In the genomic region with DNA sequence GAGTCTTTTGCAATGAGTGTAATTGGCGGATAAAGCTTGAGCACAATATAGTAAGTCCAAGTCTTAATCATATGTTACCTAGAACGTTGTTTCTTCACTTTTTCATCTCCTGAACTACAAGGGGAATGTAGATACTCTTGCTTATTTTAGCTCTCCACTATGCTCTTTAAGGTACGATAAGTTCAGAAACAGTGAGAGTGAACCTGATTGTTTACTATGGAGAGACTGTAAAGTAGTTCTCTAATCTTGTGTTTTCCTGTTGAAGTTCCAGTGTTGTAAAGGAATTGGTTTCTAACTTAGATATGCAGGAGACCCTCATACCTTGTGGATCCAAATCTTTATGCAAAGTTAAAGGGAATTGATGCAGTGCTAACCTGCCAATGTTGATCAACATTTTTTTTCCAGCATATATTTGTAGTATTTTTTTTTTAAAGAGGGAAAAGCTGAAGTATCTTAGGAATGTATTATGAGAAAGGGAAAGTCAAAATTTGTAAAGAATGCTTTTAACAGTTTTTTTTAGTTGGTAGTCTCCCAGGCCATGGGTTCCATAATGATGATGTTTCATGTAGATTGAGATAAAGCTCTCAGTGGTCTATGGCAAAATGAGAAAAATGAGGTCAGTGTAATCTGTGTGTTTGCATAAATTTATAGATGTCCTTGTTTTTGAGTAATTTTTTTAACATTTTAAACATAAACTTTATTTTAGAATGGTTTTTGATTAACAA, we compare ENCODE assay signal across 18 cellular contexts. TPM values are rescaled to one million over a fixed set of nuclear protein-coding genes. Genes with fewer than 3 reads are reported as not detected.
DNase-seq lines count a peak whose midpoint lies in the region; ATAC-seq, FAIRE-seq and TF ChIP-seq lines count a peak whose summit lies in the region.
"Had no signal": no experiment of that assay in that cellular context is flagged by ENCODE, and none has a peak within 500 bp of the region (broad histone marks: within the 10 kb centered on the region; RNA-seq: fewer than 3 reads in every experiment).

No MANE protein-coding gene starts in this region.

- SMC1A ChIA-PET in GM12878 (lab: Charles Lee; ENCODE audit: uncharacterized antibody, unreplicated experiment), result interaction anchor here (0.7 to 2.6 kb wide), 8 partner anchors 12 to 92 kb away, joined by 3 to 6 read pairs (median 4); no protein-coding TSS in a partner anchor

- no peak for TF ChIP-seq EP300 in GM12878 (IDR thresholded peaks at IDR 0.05; ENCODE audit: borderline replicate concordance in 1 of 2, control insufficient read depth in 1 of 2, low read depth in 2 of 2, low read length in 2 of 2)

- intact Hi-C loops in GM12878 (cut with micrococcal nuclease; ENCODE audit: unreplicated experiment), result no loop called here

- POLR2A ChIA-PET in GM12878 (lab: Charles Lee), result interaction anchor here (0.6 to 1.4 kb wide), 3 partner anchors 13 to 1498 kb away, joined by 3 read pairs; no protein-coding TSS in a partner anchor

- RAD21 ChIA-PET in GM12878 (lab: Charles Lee; ENCODE audit: unreplicated experiment), result interaction anchor here (0.8 to 2.4 kb wide), 4 partner anchors 11 to 93 kb away, joined by 3 to 7 read pairs (median 4); no protein-coding TSS in a partner anchor

- in situ Hi-C loops in GM12878 (cut with MboI), result no loop called here

- H3K27me3 ChIP-seq in GM12878 (replicated peaks in 1 of 2; ENCODE audit: control insufficient read depth in 2 of 2, insufficient read depth in 2 of 2, low read length in 1 of 2), result no peaks in the 10 kb centered on the region
- no peaks in the 10 kb centered on the region for H3K27me3 ChIP-seq in neutrophil

- 65% methylated on average over 3 of the region's 3 CpGs for WGBS in GM12878 (ENCODE audit: insufficient coverage, insufficient replicate concordance, low lambda C conversion rate, missing lambda C conversion rate)

- BruUV-seq in GM12878 (replicated peaks; lab: Mats Ljungman, UMichigan), result no TSS peak

- FAIRE-seq in H54 (lab: Jason Lieb, UNC) (peak; percentile 83), GM12878 (lab: Jason Lieb, UNC) (peak; percentile 47)
- FAIRE-seq: G401.6, GM12891, GM18507 had no signal

- no peak overlapping the region for H2AFZ ChIP-seq in GM12878 (ENCODE audit: control insufficient read depth, low read depth, low read length)

- H3K4me2 ChIP-seq in GM12878 (ENCODE audit: control insufficient read depth, insufficient read depth), result no peak overlapping the region

- no peaks in the 10 kb centered on the region; the same call in 2 of the 3 replicates for H3K9me3 ChIP-seq in GM12878 (replicated peaks; ENCODE audit: control insufficient read depth, insufficient read depth, low read length)
- no peaks in the 10 kb centered on the region for H3K9me3 ChIP-seq in neutrophil

- TF ChIP-seq CTCF in GM12878 (IDR thresholded peaks at IDR 0.05 in 2 of 3, conservative IDR thresholded peaks at IDR 0.05 in 1 of 3; ENCODE audit: control insufficient read depth in 2 of 3, extremely low read depth in 1 of 3, insufficient read depth in 1 of 3, low read depth in 3 of 3, low read length in 3 of 3), result no peak
- no peak for TF ChIP-seq CTCF in neutrophil (IDR thresholded peaks at IDR 0.05)
- no peak for TF ChIP-seq CTCF in coronary artery (IDR thresholded peaks at IDR 0.05)

- ATAC-seq in GM12878, result no peak
- ATAC-seq in esophagus mucosa, result no peak

- peaks cover 0 to 5% of the 10 kb centered on the region in 2 experiments; a peak in 1 of 4 replicates for H3K36me3 ChIP-seq in GM12878 (ENCODE audit: control insufficient read depth in 2 of 2, insufficient read depth in 2 of 2, low read length in 1 of 2)
- H3K36me3 ChIP-seq in neutrophil, result no peaks in the 10 kb centered on the region

- H3K4me3 ChIP-seq in GM12878, result no peak overlapping the region
- no peak overlapping the region for H3K4me3 ChIP-seq in neutrophil (ENCODE audit: low read depth in 1 of 2, low read length in 1 of 2)
- no peak overlapping the region for H3K4me3 ChIP-seq in coronary artery

- no peak for TF ChIP-seq RAD21 in GM12878 (IDR thresholded peaks at IDR 0.05; ENCODE audit: insufficient read depth, low read depth, low read length)

- no peaks in the 10 kb centered on the region for H3K4me1 ChIP-seq in GM12878 (ENCODE audit: control insufficient read depth, insufficient read depth, low read length)
- peaks cover 17 to 21% of the 10 kb centered on the region in 2 experiments for H3K4me1 ChIP-seq in neutrophil (ENCODE audit: control insufficient read depth in 1 of 2, insufficient read depth in 1 of 2, low read depth in 1 of 2, low read length in 1 of 2)

- TF ChIP-seq POLR2A in H54 (IDR thresholded peaks at IDR 0.05; ENCODE audit: low read depth, low read length), result no peak
- no peak for TF ChIP-seq POLR2A in GM12878 (IDR thresholded peaks at IDR 0.05; ENCODE audit: low read depth, low read length)
- TF ChIP-seq POLR2A in erythroblast (IDR thresholded peaks at IDR 0.05; ENCODE audit: low read length), result no peak

- peak; percentile 58 for DNase-seq in EH (ENCODE audit: low read depth)
- DNase-seq in H54 (ENCODE audit: insufficient read length, low spot score), result no peak
- DNase-seq in GM12878 (ENCODE audit: low read depth, low spot score), result no peak
- DNase-seq in erythroblast (lab: John Stamatoyannopoulos, UW), result no peak
- DNase-seq in coronary artery (ENCODE audit: low spot score), result no peak
- DNase-seq: AML-193, DMS79, GOT3, Kasumi-1, NCI-H187, NCI-H446, NCI-H69, SHP77 treated with DMSO at 0.1 percent for 48 hours had no signal

- H3K27ac ChIP-seq in GM12878 (ENCODE audit: control insufficient read depth, insufficient read depth), result no peak overlapping the region
- H3K27ac ChIP-seq in neutrophil, result peak overlapping the region; percentile 18
- no peak overlapping the region for H3K27ac ChIP-seq in coronary artery

- CTCF ChIA-PET in GM12878 (lab: Yijun Ruan, JAX), result interaction anchor here (1.2 to 2.4 kb wide), 3 partner anchors 8 to 92 kb away, joined by 3 to 12 read pairs (median 5); no protein-coding TSS in a partner anchor

- no peak overlapping the region for H3K9ac ChIP-seq in GM12878 (ENCODE audit: control insufficient read depth, insufficient read depth, low read length)

- H4K20me1 ChIP-seq in GM12878 (ENCODE audit: control insufficient read depth, insufficient read depth), result no peaks in the 10 kb centered on the region

- H3K79me2 ChIP-seq in GM12878 (ENCODE audit: control insufficient read depth, insufficient read depth, low read length), result peaks cover 87% of the 10 kb centered on the region

TF ChIP-seq in GM12878, 131 proteins besides CTCF, POLR2A, EP300 and RAD21:
- TF ChIP-seq NR2F1 (conservative IDR thresholded peaks at IDR 0.05) (no peak), HDGF (IDR thresholded peaks at IDR 0.05) (no peak), NBN (IDR thresholded peaks at IDR 0.05) (no peak), EED (IDR thresholded peaks at IDR 0.05; ENCODE audit: low read depth) (no peak), SUPT20H (IDR thresholded peaks at IDR 0.05; ENCODE audit: borderline replicate concordance, control insufficient read depth, low read depth, low read length) (no peak), SMARCA5 (IDR thresholded peaks at IDR 0.05) (no peak), TAF1 (IDR thresholded peaks at IDR 0.05; ENCODE audit: borderline replicate concordance, low read depth, low read length) (no peak), RB1 (IDR thresholded peaks at IDR 0.05; ENCODE audit: borderline replicate concordance) (no peak), YBX1 (IDR thresholded peaks at IDR 0.05) (no peak), RELA (IDR thresholded peaks at IDR 0.05; ENCODE audit: borderline replicate concordance, partially characterized antibody) (no peak), DPF2 (IDR thresholded peaks at IDR 0.05) (no peak), RUNX3 (IDR thresholded peaks at IDR 0.05; ENCODE audit: low read length) (no peak)
- TF ChIP-seq, protein P1, sequence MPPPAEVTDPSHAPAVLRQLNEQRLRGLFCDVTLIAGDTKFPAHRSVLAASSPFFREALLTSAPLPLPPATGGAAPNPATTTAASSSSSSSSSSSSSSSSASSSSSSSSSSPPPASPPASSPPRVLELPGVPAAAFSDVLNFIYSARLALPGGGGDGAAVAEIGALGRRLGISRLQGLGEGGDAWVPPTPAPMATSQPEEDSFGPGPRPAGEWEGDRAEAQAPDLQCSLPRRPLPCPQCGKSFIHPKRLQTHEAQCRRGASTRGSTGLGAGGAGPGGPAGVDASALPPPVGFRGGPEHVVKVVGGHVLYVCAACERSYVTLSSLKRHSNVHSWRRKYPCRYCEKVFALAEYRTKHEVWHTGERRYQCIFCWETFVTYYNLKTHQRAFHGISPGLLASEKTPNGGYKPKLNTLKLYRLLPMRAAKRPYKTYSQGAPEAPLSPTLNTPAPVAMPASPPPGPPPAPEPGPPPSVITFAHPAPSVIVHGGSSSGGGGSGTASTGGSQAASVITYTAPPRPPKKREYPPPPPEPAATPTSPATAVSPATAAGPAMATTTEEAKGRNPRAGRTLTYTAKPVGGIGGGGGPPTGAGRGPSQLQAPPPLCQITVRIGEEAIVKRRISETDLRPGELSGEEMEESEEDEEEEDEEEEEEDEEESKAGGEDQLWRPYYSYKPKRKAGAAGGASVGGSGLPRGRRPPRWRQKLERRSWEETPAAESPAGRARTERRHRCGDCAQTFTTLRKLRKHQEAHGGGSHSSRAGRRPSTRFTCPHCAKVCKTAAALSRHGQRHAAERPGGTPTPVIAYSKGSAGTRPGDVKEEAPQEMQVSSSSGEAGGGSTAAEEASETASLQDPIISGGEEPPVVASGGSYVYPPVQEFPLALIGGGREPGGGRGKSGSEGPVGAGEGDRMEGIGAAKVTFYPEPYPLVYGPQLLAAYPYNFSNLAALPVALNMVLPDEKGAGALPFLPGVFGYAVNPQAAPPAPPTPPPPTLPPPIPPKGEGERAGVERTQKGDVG (CRISPR knock-in tag; IDR thresholded peaks at IDR 0.05), result no peak

RNA-seq across cellular contexts. Expression of a gene that starts 14.9 kb away (rescaled TPM):
- total RNA-seq in GM12878 (2013; cell fraction: nucleolus; rRNA removed), result 180 and 186 TPM in 2 replicates
- 52.9 and 64.5 TPM in 2 replicates for total RNA-seq in GM12878 (2014; rRNA removed)
- 62.0 and 62.6 TPM in 2 replicates for total RNA-seq in GM12878 (2014; rRNA removed; fragmentation: Illumina TruSeq; extraction: Trizol)
- total RNA-seq in GM12878 (2021), result 66.9 and 67.3 TPM in 2 replicates
- 14.5 TPM for polyA plus RNA-seq in GM12878 (2011; ENCODE audit: low read depth)
- 48.3 and 74.3 TPM in 2 replicates for polyA plus RNA-seq in GM12878 (2011; rRNA removed)
- polyA plus RNA-seq in GM12878 (2011; cell fraction: cytosol; rRNA removed), result 16.3 and 22.7 TPM in 2 replicates
- polyA plus RNA-seq in GM12878 (2011; cell fraction: nucleus; rRNA removed), result 40.9 and 42.4 TPM in 2 replicates
- polyA plus RNA-seq in GM12878 (2012), result 20.9 and 24.9 TPM in 2 replicates
- polyA plus RNA-seq in GM12878 (2014; fragmentation: Illumina TruSeq; extraction: Trizol), result 40.1 and 57.8 TPM in 2 replicates
- 10 to 100 TPM; 10.3 to 11.3 TPM for polyA plus RNA-seq in GM12878 (2014; fragmentation: Nextera tagmentation; extraction: Ambion mirVana)
- 22.5 and 28.3 TPM in 2 replicates for polyA plus RNA-seq in GM12878 (2014; rRNA removed)
- polyA plus RNA-seq in GM12878 (2016; fragmentation: Nextera tagmentation; extraction: Ambion mirVana), result 10 to 100 TPM; 32.1 to 33.3 TPM
- polyA minus RNA-seq in GM12878 (2011; rRNA and poly(A)+ RNA removed), result 59.8 and 70.8 TPM in 2 replicates
- polyA minus RNA-seq in GM12878 (2011; cell fraction: cytosol; rRNA and poly(A)+ RNA removed), result 37.1 and 41.0 TPM in 2 replicates
- polyA minus RNA-seq in GM12878 (2011; cell fraction: nucleus; rRNA and poly(A)+ RNA removed), result 44.2 and 67.9 TPM in 2 replicates
- total RNA-seq in esophagus mucosa, result 118 TPM
